In genomic region chr18:9608728-9609127, GRCh38 we compare ENCODE assay signal across 20 cellular contexts. TPM values are rescaled to one million over a fixed set of nuclear protein-coding genes. Genes with fewer than 3 reads are reported as not detected.
A peak's percentile ranks its signal among the peaks of the same experiment; 100 is the strongest.
DNase-seq lines count a peak whose midpoint lies in the region; ATAC-seq, FAIRE-seq and TF ChIP-seq lines count a peak whose summit lies in the region.
"Had no signal": no experiment of that assay in that cellular context is flagged by ENCODE, and none has a peak within 500 bp of the region (broad histone marks: within the 10 kb centered on the region; RNA-seq: fewer than 3 reads in every experiment).

No MANE protein-coding gene starts in this region.

- peak in 1 of 2 donors; percentile 18 for TF ChIP-seq RAD21 in liver (IDR thresholded peaks at IDR 0.05)

- no peak overlapping the region for H4K8ac ChIP-seq in mesendoderm (ENCODE audit: low read depth, low read length)

- no peak overlapping the region for H2BK5ac ChIP-seq in mesendoderm (ENCODE audit: low read length)

- H3K27me3 Mint-ChIP-seq in natural killer cell (ENCODE audit: low read depth in 2 of 2): no peaks in the 10 kb centered on the region
- H3K27me3 Mint-ChIP-seq in natural killer cell treated with Interleukin-12 subunit alpha and Interleukin-12 subunit beta and Interleukin-15 and Interleukin-18, amount 100 ng/mL, for 72 hours: no peaks in the 10 kb centered on the region
- H3K27me3 Mint-ChIP-seq: activated CD4-positive, alpha-beta T cell treated with anti-CD3 and anti-CD28 coated beads, Interleukin-2, amount 10 ng/mL, durations not matched to agents 24 days and 14 days had no signal

- H3K27ac ChIP-seq in liver (ENCODE audit: low read depth in 1 of 2, low read length in 2 of 2) (no peak overlapping the region), mesendoderm (ENCODE audit: low read depth, low read length) (no peak overlapping the region)
- H3K27ac ChIP-seq: prostate gland had no signal

- TF ChIP-seq CTCF in natural killer cell (IDR thresholded peaks at IDR 0.05) (no peak), bronchial epithelial cell (IDR thresholded peaks at IDR 0.05; ENCODE audit: insufficient read depth, low read length, severe bottlenecking) (no peak), liver (IDR thresholded peaks at IDR 0.05; ENCODE audit: low read depth, low read length, missing input control) (no peak)

- no peak overlapping the region for H2AK5ac ChIP-seq in mesendoderm (ENCODE audit: low read length)

- DNase-seq in natural killer cell (no peak), bronchial epithelial cell (ENCODE audit: low read depth) (peak; percentile 28), DMS153 (lab: John Stamatoyannopoulos, UW) (no peak), mesendoderm (no peak)
- no peak for DNase-seq in natural killer cell treated with Interleukin-12 subunit alpha and Interleukin-12 subunit beta and Interleukin-15 and Interleukin-18, amount 100 ng/mL, for 72 hours (ENCODE audit: low spot score)
- DNase-seq: activated CD4-positive, alpha-beta T cell treated with anti-CD3 and anti-CD28 coated beads, Interleukin-2, amount 10 ng/mL, durations not matched to agents 24 days and 14 days; activated naive CD4-positive, alpha-beta T cell treated with anti-CD3 and anti-CD28 coated beads, Interleukin-2, amount 50 U/mL, for 16 hours; GF-D8; GOT3; hypothalamus; left cardiac atrium; NCI-H1930; NCI-H526 treated with DMSO at 0.1 percent for 48 hours; stomach had no signal

- H3K4me3 ChIP-seq in bronchial epithelial cell (ENCODE audit: low read depth, low read length) (no peak overlapping the region), liver (ENCODE audit: low read depth in 1 of 3, low read length in 3 of 3) (no peak overlapping the region), mesendoderm (ENCODE audit: low read length) (no peak overlapping the region)
- H3K4me3 ChIP-seq: prostate gland, stomach had no signal

- peaks cover 57% of the 10 kb centered on the region for H3K79me2 ChIP-seq in mesendoderm (ENCODE audit: control insufficient read depth, insufficient read depth, low read length)

- no peak overlapping the region for H3K18ac ChIP-seq in mesendoderm (ENCODE audit: low read length)

- H3K36me3 Mint-ChIP-seq in natural killer cell: no peaks in the 10 kb centered on the region
- peaks cover 14% of the 10 kb centered on the region for H3K36me3 Mint-ChIP-seq in natural killer cell treated with Interleukin-12 subunit alpha and Interleukin-12 subunit beta and Interleukin-15 and Interleukin-18, amount 100 ng/mL, for 72 hours

- peaks cover 7% of the 10 kb centered on the region for H3K79me1 ChIP-seq in mesendoderm (ENCODE audit: low read length)

- no peak overlapping the region for H3K4ac ChIP-seq in mesendoderm (ENCODE audit: low read depth, low read length)

- intact Hi-C loops in natural killer cell (cut with micrococcal nuclease): no loop called here

- no peak overlapping the region for H2BK120ac ChIP-seq in mesendoderm (ENCODE audit: low read depth, low read length)

- no peak overlapping the region for H3K4me2 ChIP-seq in mesendoderm (ENCODE audit: low read length)

- FAIRE-seq in bronchial epithelial cell (lab: Jason Lieb, UNC): no peak
- FAIRE-seq: GM12892, RCC 7860 had no signal

- H3K23ac ChIP-seq in mesendoderm (ENCODE audit: low read length): no peak overlapping the region

- no peaks in the 10 kb centered on the region for H3K27me3 ChIP-seq in bronchial epithelial cell (ENCODE audit: control insufficient read depth, insufficient read depth, low read length)
- no peaks in the 10 kb centered on the region for H3K27me3 ChIP-seq in liver (ENCODE audit: control insufficient read depth in 4 of 4, insufficient read depth in 4 of 4, low read length in 3 of 4)
- H3K27me3 ChIP-seq in mesendoderm (ENCODE audit: insufficient read depth, low read length, poor library complexity): no peaks in the 10 kb centered on the region
- H3K27me3 ChIP-seq: stomach had no signal

- H3K4me1 Mint-ChIP-seq in natural killer cell: peaks cover 56% of the 10 kb centered on the region in 2 donors
- H3K4me1 Mint-ChIP-seq in natural killer cell treated with Interleukin-12 subunit alpha and Interleukin-12 subunit beta and Interleukin-15 and Interleukin-18, amount 100 ng/mL, for 72 hours (ENCODE audit: low read depth in 2 of 2): peaks cover 44 to 55% of the 10 kb centered on the region in 2 donors

- peak overlapping the region; percentile 67 to 79 for H3K27ac Mint-ChIP-seq in natural killer cell
- H3K27ac Mint-ChIP-seq in natural killer cell treated with Interleukin-12 subunit alpha and Interleukin-12 subunit beta and Interleukin-15 and Interleukin-18, amount 100 ng/mL, for 72 hours: peak overlapping the region in 1 of 2 donors; percentile 31
- H3K27ac Mint-ChIP-seq: activated CD4-positive, alpha-beta T cell treated with anti-CD3 and anti-CD28 coated beads, Interleukin-2, amount 10 ng/mL, durations not matched to agents 24 days and 14 days had no signal

- H3K9ac ChIP-seq in liver (ENCODE audit: low read depth in 1 of 2, low read length in 2 of 2): no peak overlapping the region
- no peak overlapping the region for H3K9ac ChIP-seq in mesendoderm (ENCODE audit: low read length)

- H3K56ac ChIP-seq in mesendoderm (ENCODE audit: low read length): no peak overlapping the region

- H3K36me3 ChIP-seq in bronchial epithelial cell (ENCODE audit: control insufficient read depth, insufficient read depth, low read length) (peaks cover 8% of the 10 kb centered on the region), liver (ENCODE audit: control insufficient read depth in 4 of 4, insufficient read depth in 3 of 4, low read depth in 1 of 4, low read length in 3 of 4) (no peaks in the 10 kb centered on the region), mesendoderm (ENCODE audit: control insufficient read depth, insufficient read depth, low read length) (peaks cover 3% of the 10 kb centered on the region)
- H3K36me3 ChIP-seq: prostate gland had no signal

- H3K4me3 Mint-ChIP-seq in natural killer cell: no peak overlapping the region
- H3K4me3 Mint-ChIP-seq in natural killer cell treated with Interleukin-12 subunit alpha and Interleukin-12 subunit beta and Interleukin-15 and Interleukin-18, amount 100 ng/mL, for 72 hours: no peak overlapping the region
- H3K4me3 Mint-ChIP-seq: activated CD4-positive, alpha-beta T cell treated with anti-CD3 and anti-CD28 coated beads, Interleukin-2, amount 10 ng/mL, durations not matched to agents 24 days and 14 days had no signal

- H4K5ac ChIP-seq in mesendoderm (ENCODE audit: low read length): no peak overlapping the region

- no peaks in the 10 kb centered on the region for H3K9me3 Mint-ChIP-seq in natural killer cell
- no peaks in the 10 kb centered on the region for H3K9me3 Mint-ChIP-seq in natural killer cell treated with Interleukin-12 subunit alpha and Interleukin-12 subunit beta and Interleukin-15 and Interleukin-18, amount 100 ng/mL, for 72 hours
- H3K9me3 Mint-ChIP-seq: activated CD4-positive, alpha-beta T cell treated with anti-CD3 and anti-CD28 coated beads, Interleukin-2, amount 10 ng/mL, durations not matched to agents 24 days and 14 days had no signal

- H3K4me1 ChIP-seq in liver (ENCODE audit: control insufficient read depth in 4 of 4, insufficient read depth in 4 of 4, low read length in 3 of 4) (peaks cover 10 to 34% (median 21%) of the 10 kb centered on the region in 4 donors), mesendoderm (ENCODE audit: control insufficient read depth, low read depth, low read length) (peaks cover 1% of the 10 kb centered on the region)
- H3K4me1 ChIP-seq: prostate gland had no signal

- H3K9me3 ChIP-seq in liver (ENCODE audit: control insufficient read depth in 4 of 4, low read length in 3 of 4): no peaks in the 10 kb centered on the region
- H3K9me3 ChIP-seq: prostate gland, stomach had no signal

- no peak for ATAC-seq in natural killer cell
- no peak for ATAC-seq in natural killer cell treated with Interleukin-12 subunit alpha and Interleukin-12 subunit beta and Interleukin-15 and Interleukin-18, amount 100 ng/mL, for 72 hours
- no peak for ATAC-seq in HG03521 (IDR thresholded peaks at IDR 0.05; ENCODE audit: unreplicated experiment)
- ATAC-seq in HG02885 (IDR thresholded peaks at IDR 0.05; ENCODE audit: poor library complexity, unreplicated experiment): no peak
- ATAC-seq: left cardiac atrium had no signal

- WGBS in liver: 19% methylated on average over 1 of the region's 1 CpG
- no CpG with 5 or more reads among the region's 1 CpG for WGBS in mesendoderm (ENCODE audit: extremely low coverage, insufficient coverage, low lambda C conversion rate)

- no peak overlapping the region for H2BK15ac ChIP-seq in mesendoderm (replicated peaks; ENCODE audit: low read depth)

TF ChIP-seq in liver, 16 proteins besides CTCF, POLR2A, EP300 and RAD21 (continues in another document):
- no peak for TF ChIP-seq TAF1 (conservative IDR thresholded peaks at IDR 0.05)
- TF ChIP-seq EGR1 (IDR thresholded peaks at IDR 0.05; ENCODE audit: low read depth in 2 of 2): no peak
- TF ChIP-seq MAX (IDR thresholded peaks at IDR 0.05): no peak
- TF ChIP-seq GABPA (IDR thresholded peaks at IDR 0.05 in 1 of 2, conservative IDR thresholded peaks at IDR 0.05 in 1 of 2): peak in 1 of 2 donors; percentile 40
- peak in 1 of 2 donors; percentile 16 for TF ChIP-seq JUND (IDR thresholded peaks at IDR 0.05)
- TF ChIP-seq RXRA (IDR thresholded peaks at IDR 0.05): peak; percentile 48 to 54
- TF ChIP-seq HNF4A (conservative IDR thresholded peaks at IDR 0.05): peak; percentile 65 to 75
- peak; percentile 63 for TF ChIP-seq FOXA2 (IDR thresholded peaks at IDR 0.05)
- TF ChIP-seq FOXA1 (IDR thresholded peaks at IDR 0.05): no peak

RNA-seq across cellular contexts. Expression of gene PPP4R1, which starts 5.6 kb away (rescaled TPM):
- total RNA-seq in natural killer cell (100 to 1,000 TPM in 1 of 3 donors, 10 to 100 TPM in 2; 60.5 to 108 (median 72.6) TPM), bronchial epithelial cell (187 and 199 TPM in 2 replicates), liver (10 to 100 TPM; 30.1 to 50.8 TPM)
- 10 to 100 TPM; 53.9 to 65.5 TPM for total RNA-seq in natural killer cell treated with Interleukin-12 subunit alpha and Interleukin-12 subunit beta and Interleukin-15 and Interleukin-18, amount 100 ng/mL, for 72 hours
- 10 to 100 TPM; 11.7 to 15.5 TPM for polyA plus RNA-seq in liver
- polyA plus RNA-seq in mesendoderm (2013, experiment 1 of 2): 83.0 TPM
- polyA plus RNA-seq in mesendoderm (2013, experiment 2 of 2): 85.7 TPM
